ENCODE assay signal across 8 cellular contexts in genomic region chr14:21267886-21268611, GRCh38. TPM values are rescaled to one million over a fixed set of nuclear protein-coding genes. Genes with fewer than 3 reads are reported as not detected.
DNase-seq lines count a peak whose midpoint lies in the region; ATAC-seq and TF ChIP-seq lines count a peak whose summit lies in the region.

No MANE protein-coding gene starts in this region.

- ATAC-seq in activated T-cell treated with anti-CD3 and anti-CD28 coated beads, Interleukin-2, amount 50 U/mL, for 72 hours (replicated peaks in 1 of 2), result no peak
- ATAC-seq in left lung (no peak), GM21381 (IDR thresholded peaks at IDR 0.05; ENCODE audit: unreplicated experiment) (no peak), HG02870 (IDR thresholded peaks at IDR 0.05; ENCODE audit: unreplicated experiment) (no peak)

- no peak for TF ChIP-seq CTCF in adrenal gland (IDR thresholded peaks at IDR 0.05)
- no peak for TF ChIP-seq CTCF in left lung (IDR thresholded peaks at IDR 0.05)
- TF ChIP-seq CTCF in tibial artery (IDR thresholded peaks at IDR 0.05), result no peak

- H3K4me1 Mint-ChIP-seq in activated T-cell treated with anti-CD3 and anti-CD28 coated beads, Interleukin-2, amount 50 U/mL, for 72 hours (ENCODE audit: low read depth), result peaks cover 51% of the 10 kb centered on the region

- H3K27ac Mint-ChIP-seq in activated T-cell treated with anti-CD3 and anti-CD28 coated beads, Interleukin-2, amount 50 U/mL, for 72 hours, result peak overlapping the region; percentile 100

- TF ChIP-seq POLR2A in adrenal gland (IDR thresholded peaks at IDR 0.05), result no peak

- WGBS in adrenal gland, 4 donors, result 0 to 2% (median 2%) methylated on average over 16 of the region's 16 CpGs

- H3K36me3 Mint-ChIP-seq in activated T-cell treated with anti-CD3 and anti-CD28 coated beads, Interleukin-2, amount 50 U/mL, for 72 hours (ENCODE audit: insufficient read depth in 2 of 2), result peaks cover 29 to 54% of the 10 kb centered on the region in 2 donors

- H3K4me3 ChIP-seq in adrenal gland (peak overlapping the region in 3 of 4 donors; percentile 80 to 99 (median 91)), left lung (peak overlapping the region; percentile 64 to 87), tibial artery (peak overlapping the region; percentile 78 to 96)

- H3K36me3 ChIP-seq in adrenal gland (replicated peaks in 1 of 2) (peaks cover 0 to 16% of the 10 kb centered on the region in 2 donors), left lung (peaks cover 0 to 37% of the 10 kb centered on the region in 2 donors), tibial artery (peaks cover 5 to 18% (median 7%) of the 10 kb centered on the region in 3 donors)

- H3K27me3 ChIP-seq in adrenal gland (no peaks in the 10 kb centered on the region), left lung (no peaks in the 10 kb centered on the region), tibial artery (no peaks in the 10 kb centered on the region)

- H3K9me3 ChIP-seq in adrenal gland (replicated peaks in 1 of 3) (no peaks in the 10 kb centered on the region), left lung (no peaks in the 10 kb centered on the region), tibial artery (no peaks in the 10 kb centered on the region)

- peak overlapping the region; percentile 97 to 98 for H3K4me3 Mint-ChIP-seq in activated T-cell treated with anti-CD3 and anti-CD28 coated beads, Interleukin-2, amount 50 U/mL, for 72 hours

- H3K27ac ChIP-seq in adrenal gland (peak overlapping the region; percentile 71 to 97 (median 94)), left lung (peak overlapping the region; percentile 92 to 94), tibial artery (peak overlapping the region; percentile 96 to 98)

- no peaks in the 10 kb centered on the region for H3K27me3 Mint-ChIP-seq in activated T-cell treated with anti-CD3 and anti-CD28 coated beads, Interleukin-2, amount 50 U/mL, for 72 hours (ENCODE audit: low read depth)

- intact Hi-C loops in adrenal gland (cut with DNase I), result no loop called here
- intact Hi-C loops in left lung (cut with DNase I), result no loop called here
- intact Hi-C loops in tibial artery (cut with DNase I; ENCODE audit: low total_unique reads), result no loop called here

- DNase-seq in activated T-cell treated with anti-CD3 and anti-CD28 coated beads, Interleukin-2, amount 50 U/mL, for 72 hours, result no peak
- DNase-seq in activated T-cell treated with anti-CD3 and anti-CD28 coated beads for 4 hours (no peak), adrenal gland (no peak), left lung (no peak), tibial artery (no peak)
- no peak for DNase-seq in activated CD8-positive, alpha-beta memory T cell treated with anti-CD3 and anti-CD28 coated beads for 24 hours

- H3K9me3 Mint-ChIP-seq in activated T-cell treated with anti-CD3 and anti-CD28 coated beads, Interleukin-2, amount 50 U/mL, for 72 hours, result no peaks in the 10 kb centered on the region

- peaks cover 32 to 56% of the 10 kb centered on the region in 2 donors for H3K4me1 ChIP-seq in adrenal gland (replicated peaks in 1 of 2)
- peaks cover 32 to 57% of the 10 kb centered on the region in 2 donors for H3K4me1 ChIP-seq in left lung
- H3K4me1 ChIP-seq in tibial artery, result peaks cover 0 to 56% (median 34%) of the 10 kb centered on the region in 4 donors

RNA-seq across cellular contexts. Expression of gene HNRNPC, which starts 1.2 kb away (rescaled TPM):
- 1,000 to 10,000 TPM; 1,220 to 1,492 TPM for total RNA-seq in activated T-cell treated with anti-CD3 and anti-CD28 coated beads, Interleukin-2, amount 50 U/mL, for 72 hours
- total RNA-seq in adrenal gland (100 to 1,000 TPM; 399 to 615 (median 503) TPM), left lung (100 to 1,000 TPM; 377 to 427 TPM)
- 100 to 1,000 TPM; 832 to 905 (median 866) TPM for polyA plus RNA-seq in adrenal gland

RNA-seq across cellular contexts. Expression of gene RPGRIP1, which starts 11.8 kb away (rescaled TPM):
- not detected for total RNA-seq in activated T-cell treated with anti-CD3 and anti-CD28 coated beads, Interleukin-2, amount 50 U/mL, for 72 hours
- total RNA-seq in adrenal gland (1 to 10 TPM in 4 of 8 donors, under 1 TPM in 2, not detected in 2; 0.27 to 1.6 (median 1.1) TPM), left lung (1 to 10 TPM in 1 of 2 donors, under 1 TPM in 1; 0.41 to 1.3 TPM)
- under 1 TPM in 2 of 3 donors, not detected in 1; 0.10 to 0.24 TPM for polyA plus RNA-seq in adrenal gland
